11 cellular contexts compared by ENCODE assay signal in the genomic region with DNA sequence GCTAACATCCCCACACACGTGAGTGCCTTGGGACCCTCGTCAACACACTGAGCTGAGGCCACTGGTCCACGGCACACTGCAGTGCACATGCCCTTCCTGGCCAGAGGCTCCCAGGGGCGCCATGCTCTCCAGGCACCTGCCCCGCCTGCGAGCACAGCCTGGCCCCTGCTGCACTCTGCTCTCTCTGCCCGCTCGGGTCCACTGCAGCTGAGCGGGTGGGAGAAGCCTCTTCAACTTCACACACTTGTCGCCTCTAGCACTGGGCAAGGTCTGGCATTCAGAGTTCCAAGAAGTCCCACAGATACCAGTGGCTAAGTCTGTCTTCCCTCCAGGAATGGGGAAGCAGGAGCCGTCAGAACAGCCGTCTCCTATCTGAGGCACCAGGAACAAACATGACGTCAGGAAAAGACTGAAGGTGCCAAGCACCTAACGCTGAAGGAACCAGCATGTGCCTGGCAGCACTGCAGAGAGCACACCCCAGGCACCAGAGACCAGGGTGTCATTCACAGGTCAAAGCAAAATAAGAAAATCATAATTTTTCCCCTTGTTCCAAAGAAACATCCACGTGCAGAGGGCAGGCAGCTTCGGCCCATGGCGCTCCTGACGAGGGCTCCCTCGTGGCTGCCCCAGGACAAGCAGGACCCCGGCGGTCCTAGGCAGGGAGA.
DNase-seq lines count a peak whose midpoint lies in the region; ATAC-seq and TF ChIP-seq lines count a peak whose summit lies in the region.
"Had no signal": no experiment of that assay in that cellular context is flagged by ENCODE, and none has a peak within 500 bp of the region (broad histone marks: within the 10 kb centered on the region; RNA-seq: fewer than 3 reads in every experiment).

No MANE protein-coding gene starts in this region.

- CTCF ChIA-PET in activated CD8-positive, alpha-beta memory T cell treated with anti-CD3 and anti-CD28 coated beads, Interleukin-2, amount 10 ng/mL, durations not matched to agents 7 days and 5 days (lab: Charles Lee): no interaction called here

- no peak overlapping the region for H4K8ac ChIP-seq in mesenchymal stem cell (ENCODE audit: low read length)

- peak overlapping the region; percentile 23 for H4K91ac ChIP-seq in mesenchymal stem cell (ENCODE audit: low read length)

- TF ChIP-seq CTCF in tibial artery (IDR thresholded peaks at IDR 0.05) (no peak), endothelial cell (IDR thresholded peaks at IDR 0.05; ENCODE audit: unreplicated experiment) (no peak)

- no peak overlapping the region for H3K18ac ChIP-seq in mesenchymal stem cell (ENCODE audit: low read depth in 1 of 2, low read length in 2 of 2)

- no peak for ATAC-seq in activated CD8-positive, alpha-beta memory T cell treated with anti-CD3 and anti-CD28 coated beads, Interleukin-2, amount 10 ng/mL, durations not matched to agents 7 days and 5 days

- no peak overlapping the region for H2BK120ac ChIP-seq in mesenchymal stem cell (ENCODE audit: low read depth, low read length)

- H3K9me3 ChIP-seq in mesenchymal stem cell (ENCODE audit: control insufficient read depth, low read length): no peaks in the 10 kb centered on the region
- H3K9me3 ChIP-seq in tibial artery: no peaks in the 10 kb centered on the region

- peak overlapping the region; percentile 81 for H3K9ac ChIP-seq in mesenchymal stem cell (ENCODE audit: low read length)

- no peak overlapping the region for H3K23ac ChIP-seq in mesenchymal stem cell (ENCODE audit: low read length in 2 of 2)

- no peak overlapping the region for H2AFZ ChIP-seq in mesenchymal stem cell (ENCODE audit: low read depth, low read length)

- WGBS in mesenchymal stem cell: 91% methylated on average over 21 of the region's 21 CpGs

- peak overlapping the region; percentile 34 for H3K27ac Mint-ChIP-seq in activated CD8-positive, alpha-beta memory T cell treated with anti-CD3 and anti-CD28 coated beads, Interleukin-2, amount 10 ng/mL, durations not matched to agents 7 days and 5 days
- H3K27ac Mint-ChIP-seq in endothelial cell (ENCODE audit: unreplicated experiment): no peak overlapping the region

- H3K27ac ChIP-seq in cingulate gyrus (ENCODE audit: low read depth, low read length) (peak overlapping the region; percentile 57), mesenchymal stem cell (ENCODE audit: low read length, poor library complexity, severe bottlenecking) (no peak overlapping the region), tibial artery (peak overlapping the region; percentile 79 to 82)

- H3K14ac ChIP-seq in mesenchymal stem cell (ENCODE audit: low read length in 2 of 2): no peak overlapping the region

- intact Hi-C loops in tibial artery (cut with DNase I; ENCODE audit: low total_unique reads): no loop called here

- H2BK5ac ChIP-seq in mesenchymal stem cell (ENCODE audit: low read depth, low read length, poor library complexity, severe bottlenecking): no peak overlapping the region

- H2BK12ac ChIP-seq in mesenchymal stem cell (ENCODE audit: low read length in 2 of 2): no peak overlapping the region

- no peaks in the 10 kb centered on the region for H3K9me3 Mint-ChIP-seq in activated CD8-positive, alpha-beta memory T cell treated with anti-CD3 and anti-CD28 coated beads, Interleukin-2, amount 10 ng/mL, durations not matched to agents 7 days and 5 days (ENCODE audit: low read depth)
- H3K9me3 Mint-ChIP-seq in endothelial cell (ENCODE audit: unreplicated experiment): no peaks in the 10 kb centered on the region

- peaks cover 31% of the 10 kb centered on the region for H3K4me1 ChIP-seq in mesenchymal stem cell (ENCODE audit: control insufficient read depth, insufficient read depth, low read depth, low read length)
- peaks cover 5 to 36% (median 21%) of the 10 kb centered on the region in 4 donors for H3K4me1 ChIP-seq in tibial artery

- peaks cover 47% of the 10 kb centered on the region for H3K4me1 Mint-ChIP-seq in activated CD8-positive, alpha-beta memory T cell treated with anti-CD3 and anti-CD28 coated beads, Interleukin-2, amount 10 ng/mL, durations not matched to agents 7 days and 5 days
- H3K4me1 Mint-ChIP-seq in endothelial cell (ENCODE audit: unreplicated experiment): peaks cover 37% of the 10 kb centered on the region

- H3K79me1 ChIP-seq in mesenchymal stem cell (replicated peaks; ENCODE audit: low read length, poor library complexity, severe bottlenecking): peaks cover 48% of the 10 kb centered on the region

- peaks cover 43 to 75% of the 10 kb centered on the region in 2 experiments for H3K36me3 ChIP-seq in mesenchymal stem cell (ENCODE audit: control insufficient read depth in 1 of 2, insufficient read depth in 2 of 2, low read depth in 1 of 2, low read length in 2 of 2)
- H3K36me3 ChIP-seq in tibial artery: peaks cover 10 to 64% (median 30%) of the 10 kb centered on the region in 3 donors

- no peak overlapping the region for H2AK5ac ChIP-seq in mesenchymal stem cell (ENCODE audit: low read length, severe bottlenecking)

- H3K4ac ChIP-seq in mesenchymal stem cell (ENCODE audit: low read depth in 1 of 2, low read length in 2 of 2): no peak overlapping the region

- no peaks in the 10 kb centered on the region for H3K27me3 Mint-ChIP-seq in activated CD8-positive, alpha-beta memory T cell treated with anti-CD3 and anti-CD28 coated beads, Interleukin-2, amount 10 ng/mL, durations not matched to agents 7 days and 5 days
- peaks cover 30% of the 10 kb centered on the region for H3K27me3 Mint-ChIP-seq in endothelial cell (ENCODE audit: unreplicated experiment)

- H3K4me2 ChIP-seq in mesenchymal stem cell (ENCODE audit: low read length, poor library complexity, severe bottlenecking): no peak overlapping the region

- H3K27me3 ChIP-seq in mesenchymal stem cell (ENCODE audit: control insufficient read depth in 1 of 2, insufficient read depth in 1 of 2, low read length in 2 of 2) (no peaks in the 10 kb centered on the region), tibial artery (no peaks in the 10 kb centered on the region)

- DNase-seq in activated CD8-positive, alpha-beta memory T cell treated with anti-CD3 and anti-CD28 coated beads, Interleukin-2, amount 10 ng/mL, durations not matched to agents 7 days and 5 days: no peak
- DNase-seq in activated CD8-positive, alpha-beta memory T cell treated with anti-CD3 and anti-CD28 coated beads, Interleukin-2, amount 50 U/mL, for 4 hours: no peak
- DNase-seq in mesenchymal stem cell: no peak
- DNase-seq in tibial artery: peak in 1 of 2 donors; percentile 82
- DNase-seq in NCI-H82 (lab: John Stamatoyannopoulos, UW): no peak
- DNase-seq in endothelial cell (ENCODE audit: low spot score): no peak
- DNase-seq in RPMI8226: no peak
- DNase-seq: activated CD8-positive, alpha-beta memory T cell treated with anti-CD3 and anti-CD28 coated beads for 24 hours; kidney; NCI-H187 had no signal

- H3K4me3 Mint-ChIP-seq in activated CD8-positive, alpha-beta memory T cell treated with anti-CD3 and anti-CD28 coated beads, Interleukin-2, amount 10 ng/mL, durations not matched to agents 7 days and 5 days: no peak overlapping the region
- no peak overlapping the region for H3K4me3 Mint-ChIP-seq in endothelial cell (ENCODE audit: unreplicated experiment)

- H2BK15ac ChIP-seq in mesenchymal stem cell (ENCODE audit: low read depth, poor library complexity, severe bottlenecking): peak overlapping the region; percentile 8

- H3K4me3 ChIP-seq in mesenchymal stem cell (ENCODE audit: insufficient read depth in 1 of 2, low read depth in 1 of 2, low read length in 2 of 2) (no peak overlapping the region), tibial artery (no peak overlapping the region)

- peaks cover 41% of the 10 kb centered on the region for H3K36me3 Mint-ChIP-seq in activated CD8-positive, alpha-beta memory T cell treated with anti-CD3 and anti-CD28 coated beads, Interleukin-2, amount 10 ng/mL, durations not matched to agents 7 days and 5 days
- peaks cover 42% of the 10 kb centered on the region for H3K36me3 Mint-ChIP-seq in endothelial cell (ENCODE audit: low read depth, unreplicated experiment)
